Comparison of ENCODE assay signal across 2 cellular contexts in genomic region chr14:96827310-96827709, GRCh38.
TF ChIP-seq lines count a peak whose summit lies in the region.

No MANE protein-coding gene starts in this region.

TF ChIP-seq in A549, 52 proteins besides CTCF, POLR2A, EP300 and RAD21 (continued from another document):
- TF ChIP-seq HOXB5 (CRISPR knock-in tag; IDR thresholded peaks at IDR 0.05) (no peak), HOXB13 (CRISPR knock-in tag; IDR thresholded peaks at IDR 0.05; ENCODE audit: low read depth) (no peak), PBX3 (IDR thresholded peaks at IDR 0.05) (no peak)

TF ChIP-seq in GM23338, 12 proteins besides CTCF, POLR2A, EP300 and RAD21 (continued from another document):
- no peak for TF ChIP-seq EZH2 (IDR thresholded peaks at IDR 0.05; ENCODE audit: low read depth, unreplicated experiment)
- no peak for TF ChIP-seq CREB1 (CRISPR knock-in tag; IDR thresholded peaks at IDR 0.05; ENCODE audit: low read depth)
- TF ChIP-seq JUNB (IDR thresholded peaks at IDR 0.05; ENCODE audit: unreplicated experiment): no peak
- no peak for TF ChIP-seq NANOG (IDR thresholded peaks at IDR 0.05; ENCODE audit: borderline replicate concordance)
- TF ChIP-seq REST (IDR thresholded peaks at IDR 0.05; ENCODE audit: unreplicated experiment): no peak
- no peak for TF ChIP-seq ZNF114 (CRISPR knock-in tag; IDR thresholded peaks at IDR 0.05)
- no peak for TF ChIP-seq POLR2AphosphoS5 (IDR thresholded peaks at IDR 0.05; ENCODE audit: low read depth)
- TF ChIP-seq STAT1 (IDR thresholded peaks at IDR 0.05; ENCODE audit: unreplicated experiment): no peak
